9 cellular contexts compared by ENCODE assay signal in genomic region chr11:95242202-95242989, GRCh38. TPM values are rescaled to one million over a fixed set of nuclear protein-coding genes. Genes with fewer than 3 reads are reported as not detected.
A peak's percentile ranks its signal among the peaks of the same experiment; 100 is the strongest.
DNase-seq lines count a peak whose midpoint lies in the region; ATAC-seq and TF ChIP-seq lines count a peak whose summit lies in the region.
"Had no signal": no experiment of that assay in that cellular context is flagged by ENCODE, and none has a peak within 500 bp of the region (broad histone marks: within the 10 kb centered on the region; RNA-seq: fewer than 3 reads in every experiment).

No MANE protein-coding gene starts in this region.

- peak overlapping the region; percentile 56 for H3K4me2 ChIP-seq in smooth muscle cell

- H3K27ac Mint-ChIP-seq in activated B cell treated with CpG ODN at 0.5 μM for 24 hours (peak overlapping the region; percentile 90), nephron progenitor cell (no peak overlapping the region)

- no peaks in the 10 kb centered on the region for H3K9me3 ChIP-seq in smooth muscle cell (replicated peaks; ENCODE audit: low read depth)

- CTCF ChIA-PET in activated B cell treated with CpG ODN at 0.5 μM for 24 hours (lab: Charles Lee), result interaction anchor here (1.0 to 2.5 kb wide), 4 partner anchors 10 to 464 kb away, joined by 3 to 8 read pairs (median 5); no protein-coding TSS in a partner anchor

- H3K79me2 ChIP-seq in smooth muscle cell (ENCODE audit: low read depth), result no peaks in the 10 kb centered on the region

- no peaks in the 10 kb centered on the region for H3K36me3 ChIP-seq in smooth muscle cell (ENCODE audit: low read depth)

- H3K9me3 Mint-ChIP-seq in activated B cell treated with CpG ODN at 0.5 μM for 24 hours (no peaks in the 10 kb centered on the region), nephron progenitor cell (no peaks in the 10 kb centered on the region)

- H3K4me1 ChIP-seq in smooth muscle cell (ENCODE audit: low read depth), result peaks cover 12% of the 10 kb centered on the region

- intact Hi-C loops in activated B cell treated with CpG ODN at 0.5 μM for 24 hours (cut with micrococcal nuclease), result no loop called here

- 65% methylated on average over 7 of the region's 7 CpGs for WGBS in smooth muscle cell (ENCODE audit: low lambda C conversion rate)

- H3K9ac ChIP-seq in smooth muscle cell (ENCODE audit: low read depth), result no peak overlapping the region

- H2AFZ ChIP-seq in smooth muscle cell (ENCODE audit: low read depth), result peak overlapping the region; percentile 83

- H3K4me1 Mint-ChIP-seq in activated B cell treated with CpG ODN at 0.5 μM for 24 hours, result peaks cover 40% of the 10 kb centered on the region
- peaks cover 17% of the 10 kb centered on the region for H3K4me1 Mint-ChIP-seq in nephron progenitor cell

- ATAC-seq in GM19397 (IDR thresholded peaks at IDR 0.05; ENCODE audit: unreplicated experiment) (peak; percentile 61), HG02938 (IDR thresholded peaks at IDR 0.05; ENCODE audit: unreplicated experiment) (peak; percentile 68), activated B cell treated with CpG ODN at 0.5 μM for 24 hours (ENCODE audit: low read depth) (peak; percentile 53)
- no peak for ATAC-seq in activated CD4-positive, CD25-positive, alpha-beta regulatory T cell treated with anti-CD3 and anti-CD28 coated beads, Interleukin-2, amount 50 U/mL, for 24 hours

- no peak overlapping the region for H3K4me3 ChIP-seq in smooth muscle cell

- TF ChIP-seq CTCF in activated B cell treated with CpG ODN at 0.5 μM for 24 hours (IDR thresholded peaks at IDR 0.05), result no peak
- TF ChIP-seq CTCF in smooth muscle cell (IDR thresholded peaks at IDR 0.05; ENCODE audit: borderline replicate concordance, insufficient read depth, poor library complexity, severe bottlenecking), result no peak
- no peak for TF ChIP-seq CTCF in nephron progenitor cell (IDR thresholded peaks at IDR 0.05)

- DNase-seq in activated B cell treated with CpG ODN at 0.5 μM for 24 hours (no peak), smooth muscle cell (lab: John Stamatoyannopoulos, UW; ENCODE audit: unreplicated experiment) (no peak), nephron progenitor cell (no peak), RPMI8226 (no peak), KBM-7 (no peak)
- DNase-seq: KG1 had no signal

- in situ Hi-C loops in KBM-7 (cut with MboI; ENCODE audit: low pct_unique_long_range_greater_than_20kb, low sequenced_read_pairs), result no loop called here

- peak overlapping the region; percentile 21 for H3K27ac ChIP-seq in smooth muscle cell (ENCODE audit: low read depth)

- H3K27me3 ChIP-seq in smooth muscle cell (ENCODE audit: low read depth), result no peaks in the 10 kb centered on the region

- no peaks in the 10 kb centered on the region for H3F3A ChIP-seq in smooth muscle cell (ENCODE audit: low read depth)

- H3K36me3 Mint-ChIP-seq in activated B cell treated with CpG ODN at 0.5 μM for 24 hours (ENCODE audit: low read depth), result no peaks in the 10 kb centered on the region
- no peaks in the 10 kb centered on the region for H3K36me3 Mint-ChIP-seq in nephron progenitor cell (ENCODE audit: low read depth)

- POLR2A ChIA-PET in activated B cell treated with CpG ODN at 0.5 μM for 24 hours (lab: Charles Lee), result interaction anchor here (0.8 to 6.5 kb wide), 7 partner anchors 10 to 95 kb away, joined by 3 to 81 read pairs (median 5); partner anchors contain the start of gene SESN3

- no peaks in the 10 kb centered on the region for H4K20me1 ChIP-seq in smooth muscle cell (ENCODE audit: low read depth)

- H3K27me3 Mint-ChIP-seq in activated B cell treated with CpG ODN at 0.5 μM for 24 hours (no peaks in the 10 kb centered on the region), nephron progenitor cell (ENCODE audit: low read depth, poor library complexity) (peaks cover 3% of the 10 kb centered on the region)

- peak overlapping the region; percentile 60 for H3K4me3 Mint-ChIP-seq in activated B cell treated with CpG ODN at 0.5 μM for 24 hours
- no peak overlapping the region for H3K4me3 Mint-ChIP-seq in nephron progenitor cell

RNA-seq across cellular contexts. Expression of gene SESN3, which starts 11.4 kb away (rescaled TPM):
- total RNA-seq in activated B cell treated with CpG ODN at 0.5 μM for 24 hours (82.3 and 87.2 TPM in 2 replicates), smooth muscle cell (374 and 429 TPM in 2 replicates)
- polyA plus RNA-seq in smooth muscle cell, result 20.4 and 30.9 TPM in 2 replicates

Comparison
In these comparisons a context has a peak if more than half of its experiments do, and no peak if none do; other contexts are left out.
1. ATAC-seq: peak in GM19397 (single experiment), HG02938 (single experiment) and activated B cell treated with CpG ODN at 0.5 μM for 24 hours (single experiment); none in activated CD4-positive, CD25-positive, alpha-beta regulatory T cell treated with anti-CD3 and anti-CD28 coated beads, Interleukin-2, amount 50 U/mL, for 24 hours (0 of 2).